Comparison of ENCODE assay signal across 9 cellular contexts in the genomic region with DNA sequence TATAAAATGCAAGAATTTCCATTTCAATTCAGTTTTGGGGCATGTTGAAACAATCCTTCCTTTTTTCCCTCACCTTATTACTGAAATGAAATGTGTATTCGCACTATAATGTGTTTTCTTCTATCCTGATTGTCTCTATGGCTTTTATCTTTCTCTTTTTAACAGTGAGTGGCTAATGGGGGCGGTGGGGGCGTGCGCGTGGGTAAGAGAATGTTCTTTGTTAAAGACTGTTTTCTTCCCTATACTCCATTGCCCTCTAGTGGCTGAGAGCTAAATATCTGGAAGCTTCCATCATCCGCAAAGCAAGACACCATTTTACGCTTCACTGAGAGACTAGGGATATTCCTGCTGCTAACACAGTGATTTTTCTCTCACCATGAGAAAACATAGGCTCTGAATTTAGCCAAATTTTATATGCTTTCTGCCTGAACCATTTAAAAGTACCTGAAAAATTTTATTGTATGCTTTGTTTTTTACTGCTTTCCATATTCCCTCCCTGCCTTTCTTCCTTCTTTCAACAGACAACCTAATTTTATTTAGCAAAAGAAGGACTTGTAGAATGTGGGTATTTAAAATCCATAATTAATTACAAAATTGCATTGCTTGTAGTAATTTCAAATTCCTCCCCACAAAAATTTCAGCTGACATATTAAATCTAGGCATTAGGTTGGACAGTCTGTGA.
DNase-seq lines count a peak whose midpoint lies in the region; ATAC-seq and TF ChIP-seq lines count a peak whose summit lies in the region.
"Had no signal": no experiment of that assay in that cellular context is flagged by ENCODE, and none has a peak within 500 bp of the region (broad histone marks: within the 10 kb centered on the region; RNA-seq: fewer than 3 reads in every experiment).

No MANE protein-coding gene starts in this region.

- H3K79me2 ChIP-seq in GM23338 (replicated peaks; ENCODE audit: insufficient read depth), result no peaks in the 10 kb centered on the region
- H3K79me2 ChIP-seq in smooth muscle cell (ENCODE audit: low read depth), result no peaks in the 10 kb centered on the region

- 0 out of 3 replicates have a peak overlapping the region, but pooled peaks have one; percentile 10 for H3K4me3 Mint-ChIP-seq in GM23338

- peak overlapping the region; percentile 55 for H3K9ac ChIP-seq in smooth muscle cell (ENCODE audit: low read depth)
- H3K9ac ChIP-seq: BLaER1 had no signal

- peaks cover 2% of the 10 kb centered on the region for H3K27me3 Mint-ChIP-seq in GM23338 (ENCODE audit: insufficient read depth, low read depth, poor library complexity)

- H3F3A ChIP-seq in GM23338 (replicated peaks; ENCODE audit: low read depth), result no peaks in the 10 kb centered on the region
- no peaks in the 10 kb centered on the region for H3F3A ChIP-seq in smooth muscle cell (ENCODE audit: low read depth)

- H3K9me3 ChIP-seq in smooth muscle cell (replicated peaks; ENCODE audit: low read depth), result no peaks in the 10 kb centered on the region
- H3K9me3 ChIP-seq: BLaER1 had no signal

- H3K9me2 ChIP-seq in GM23338 (ENCODE audit: insufficient read depth), result no peaks in the 10 kb centered on the region

- DNase-seq in DMS79 treated with DMSO at 0.1 percent for 48 hours (lab: John Stamatoyannopoulos, UW) (peak; percentile 2), DMS79 (lab: John Stamatoyannopoulos, UW) (no peak), GM23338 (ENCODE audit: low spot score) (peak; percentile 90), LHCN-M2 (ENCODE audit: low read depth) (peak; percentile 62), RKO (ENCODE audit: low spot score) (peak; percentile 72), brain pericyte (ENCODE audit: low read depth, low spot score) (peak; percentile 22), iPS-NIHi11 (ENCODE audit: low spot score) (peak; percentile 77), smooth muscle cell (lab: John Stamatoyannopoulos, UW; ENCODE audit: unreplicated experiment) (peak; percentile 1)

- peaks cover 10% of the 10 kb centered on the region for H3K4me1 Mint-ChIP-seq in GM23338

- H3K9me3 Mint-ChIP-seq in GM23338, result no peaks in the 10 kb centered on the region

- H4K20me1 ChIP-seq in GM23338 (replicated peaks; ENCODE audit: insufficient read depth) (no peaks in the 10 kb centered on the region), smooth muscle cell (ENCODE audit: low read depth) (no peaks in the 10 kb centered on the region)
- H4K20me1 ChIP-seq: BLaER1 had no signal

- no peaks in the 10 kb centered on the region for H3K27me3 ChIP-seq in GM23338 (ENCODE audit: insufficient read depth)
- H3K27me3 ChIP-seq in smooth muscle cell (ENCODE audit: low read depth), result no peaks in the 10 kb centered on the region
- H3K27me3 ChIP-seq: BLaER1 had no signal

- H3K4me3 ChIP-seq in GM23338, result no peak overlapping the region
- peak overlapping the region; percentile 52 for H3K4me3 ChIP-seq in smooth muscle cell
- H3K4me3 ChIP-seq: BLaER1 had no signal

- ATAC-seq in GM23338, result peak; percentile 90

- WGBS in smooth muscle cell (ENCODE audit: low lambda C conversion rate), result 9% methylated on average over 7 of the region's 7 CpGs

- H2AFZ ChIP-seq in GM23338 (peak overlapping the region; percentile 14; the same call in 1 of the 2 replicates), smooth muscle cell (ENCODE audit: low read depth) (peak overlapping the region; percentile 92)

- no peaks in the 10 kb centered on the region for H3K4me1 ChIP-seq in GM23338 (ENCODE audit: insufficient read depth)
- H3K4me1 ChIP-seq in smooth muscle cell (ENCODE audit: low read depth), result no peaks in the 10 kb centered on the region

- H3K27ac ChIP-seq in GM23338 (ENCODE audit: low read depth), result no peak overlapping the region
- no peak overlapping the region for H3K27ac ChIP-seq in smooth muscle cell (ENCODE audit: low read depth)
- H3K27ac ChIP-seq: BLaER1 had no signal

- H3K36me3 ChIP-seq in GM23338 (ENCODE audit: insufficient read depth) (no peaks in the 10 kb centered on the region), smooth muscle cell (ENCODE audit: low read depth) (no peaks in the 10 kb centered on the region)
- H3K36me3 ChIP-seq: BLaER1 had no signal

- H3K27ac Mint-ChIP-seq in GM23338, result peak overlapping the region; percentile 69

- no peaks in the 10 kb centered on the region for H3K36me3 Mint-ChIP-seq in GM23338 (ENCODE audit: low read depth)

- H3K4me2 ChIP-seq in GM23338, result no peak overlapping the region
- peak overlapping the region; percentile 85 for H3K4me2 ChIP-seq in smooth muscle cell
- H3K4me2 ChIP-seq: BLaER1 had no signal

- TF ChIP-seq CTCF in GM23338 (conservative IDR thresholded peaks at IDR 0.05; ENCODE audit: low read depth in 2 of 2) (peak; percentile 83 to 87), smooth muscle cell (IDR thresholded peaks at IDR 0.05; ENCODE audit: borderline replicate concordance, insufficient read depth, poor library complexity, severe bottlenecking) (peak; percentile 87)

TF ChIP-seq in GM23338, 12 proteins besides CTCF, POLR2A, EP300 and RAD21:
- no peak for TF ChIP-seq JUNB (IDR thresholded peaks at IDR 0.05; ENCODE audit: unreplicated experiment)
- TF ChIP-seq, protein P1, sequence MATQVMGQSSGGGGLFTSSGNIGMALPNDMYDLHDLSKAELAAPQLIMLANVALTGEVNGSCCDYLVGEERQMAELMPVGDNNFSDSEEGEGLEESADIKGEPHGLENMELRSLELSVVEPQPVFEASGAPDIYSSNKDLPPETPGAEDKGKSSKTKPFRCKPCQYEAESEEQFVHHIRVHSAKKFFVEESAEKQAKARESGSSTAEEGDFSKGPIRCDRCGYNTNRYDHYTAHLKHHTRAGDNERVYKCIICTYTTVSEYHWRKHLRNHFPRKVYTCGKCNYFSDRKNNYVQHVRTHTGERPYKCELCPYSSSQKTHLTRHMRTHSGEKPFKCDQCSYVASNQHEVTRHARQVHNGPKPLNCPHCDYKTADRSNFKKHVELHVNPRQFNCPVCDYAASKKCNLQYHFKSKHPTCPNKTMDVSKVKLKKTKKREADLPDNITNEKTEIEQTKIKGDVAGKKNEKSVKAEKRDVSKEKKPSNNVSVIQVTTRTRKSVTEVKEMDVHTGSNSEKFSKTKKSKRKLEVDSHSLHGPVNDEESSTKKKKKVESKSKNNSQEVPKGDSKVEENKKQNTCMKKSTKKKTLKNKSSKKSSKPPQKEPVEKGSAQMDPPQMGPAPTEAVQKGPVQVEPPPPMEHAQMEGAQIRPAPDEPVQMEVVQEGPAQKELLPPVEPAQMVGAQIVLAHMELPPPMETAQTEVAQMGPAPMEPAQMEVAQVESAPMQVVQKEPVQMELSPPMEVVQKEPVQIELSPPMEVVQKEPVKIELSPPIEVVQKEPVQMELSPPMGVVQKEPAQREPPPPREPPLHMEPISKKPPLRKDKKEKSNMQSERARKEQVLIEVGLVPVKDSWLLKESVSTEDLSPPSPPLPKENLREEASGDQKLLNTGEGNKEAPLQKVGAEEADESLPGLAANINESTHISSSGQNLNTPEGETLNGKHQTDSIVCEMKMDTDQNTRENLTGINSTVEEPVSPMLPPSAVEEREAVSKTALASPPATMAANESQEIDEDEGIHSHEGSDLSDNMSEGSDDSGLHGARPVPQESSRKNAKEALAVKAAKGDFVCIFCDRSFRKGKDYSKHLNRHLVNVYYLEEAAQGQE (IDR thresholded peaks at IDR 0.05; ENCODE audit: unreplicated experiment), result no peak
- TF ChIP-seq CREB1 (CRISPR knock-in tag; IDR thresholded peaks at IDR 0.05; ENCODE audit: low read depth), result no peak
- TF ChIP-seq EZH2phosphoT487 (IDR thresholded peaks at IDR 0.05; ENCODE audit: unreplicated experiment), result no peak
- no peak for TF ChIP-seq EZH2 (IDR thresholded peaks at IDR 0.05; ENCODE audit: low read depth, unreplicated experiment)
